ENCODE assay signal across 9 cellular contexts in the genomic region with DNA sequence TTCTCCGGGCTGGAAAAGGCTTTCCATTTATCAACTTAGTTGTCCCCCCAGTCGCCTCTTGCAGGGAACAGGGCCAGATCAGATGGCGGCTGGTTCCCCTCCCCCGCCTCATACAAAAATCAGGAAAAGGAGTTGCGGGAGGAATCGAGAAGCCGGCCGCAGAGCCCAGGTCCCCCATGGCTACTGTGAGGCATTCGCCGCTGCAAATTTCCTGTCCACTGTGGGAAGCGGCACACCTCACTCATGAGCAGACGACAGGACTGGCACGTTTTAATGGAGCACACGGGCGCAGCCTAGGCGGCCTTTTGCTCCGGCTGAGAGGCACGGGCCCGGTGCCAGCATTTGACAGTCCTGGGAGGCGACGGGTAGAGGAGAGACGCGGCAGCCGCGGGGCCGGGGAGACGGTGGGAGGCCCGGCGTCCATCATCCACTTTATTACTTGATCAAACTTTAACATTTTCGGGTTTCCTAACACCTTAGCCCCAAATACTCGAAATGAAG. TPM values are rescaled to one million over a fixed set of nuclear protein-coding genes. Genes with fewer than 3 reads are reported as not detected.
A peak's percentile ranks its signal among the peaks of the same experiment; 100 is the strongest.
DNase-seq lines count a peak whose midpoint lies in the region; ATAC-seq and TF ChIP-seq lines count a peak whose summit lies in the region.
"Had no signal": no experiment of that assay in that cellular context is flagged by ENCODE, and none has a peak within 500 bp of the region (broad histone marks: within the 10 kb centered on the region; RNA-seq: fewer than 3 reads in every experiment).

No MANE protein-coding gene starts in this region.

- H3K4me1 Mint-ChIP-seq in activated CD4-positive, alpha-beta T cell treated with anti-CD3 and anti-CD28 coated beads for 36 hours = peaks cover 10% of the 10 kb centered on the region
- peaks cover 16% of the 10 kb centered on the region for H3K4me1 Mint-ChIP-seq in endothelial cell (ENCODE audit: unreplicated experiment)

- TF ChIP-seq EP300 in ovary (IDR thresholded peaks at IDR 0.05) = no peak

- peaks cover 3% of the 10 kb centered on the region for H3K4me1 ChIP-seq in ovary (ENCODE audit: insufficient read depth)

- no peaks in the 10 kb centered on the region for H3K9me3 ChIP-seq in ovary

- intact Hi-C loops in activated CD4-positive, alpha-beta T cell treated with anti-CD3 and anti-CD28 coated beads for 36 hours (cut with DNase I, micrococcal nuclease) = no loop called here
- intact Hi-C loops in ovary (cut with DNase I) = no loop called here

- ATAC-seq in activated CD4-positive, alpha-beta T cell treated with anti-CD3 and anti-CD28 coated beads for 36 hours = no peak
- ATAC-seq in GM21529 (IDR thresholded peaks at IDR 0.05; ENCODE audit: unreplicated experiment) = no peak

- no peak overlapping the region for H3K27ac Mint-ChIP-seq in activated CD4-positive, alpha-beta T cell treated with anti-CD3 and anti-CD28 coated beads for 36 hours
- no peak overlapping the region for H3K27ac Mint-ChIP-seq in endothelial cell (ENCODE audit: unreplicated experiment)

- CTCF ChIA-PET in activated CD4-positive, alpha-beta T cell treated with anti-CD3 and anti-CD28 coated beads for 36 hours (lab: Charles Lee) = interaction anchor here (0.9 kb wide), 1 partner anchor 10 kb away, joined by 9 read pairs; no protein-coding TSS in a partner anchor

- TF ChIP-seq POLR2A in ovary (IDR thresholded peaks at IDR 0.05) = no peak

- H3K4me3 ChIP-seq in ovary = peak overlapping the region; percentile 41

- peaks cover 56% of the 10 kb centered on the region for H3K27me3 Mint-ChIP-seq in activated CD4-positive, alpha-beta T cell treated with anti-CD3 and anti-CD28 coated beads for 36 hours
- peaks cover 13% of the 10 kb centered on the region for H3K27me3 Mint-ChIP-seq in endothelial cell (ENCODE audit: unreplicated experiment)

- H3K4me3 Mint-ChIP-seq in activated CD4-positive, alpha-beta T cell treated with anti-CD3 and anti-CD28 coated beads for 36 hours = peak overlapping the region; percentile 73
- peak overlapping the region; percentile 84 for H3K4me3 Mint-ChIP-seq in endothelial cell (ENCODE audit: unreplicated experiment)

- H3K9me3 Mint-ChIP-seq in activated CD4-positive, alpha-beta T cell treated with anti-CD3 and anti-CD28 coated beads for 36 hours (ENCODE audit: low read depth) = no peaks in the 10 kb centered on the region
- H3K9me3 Mint-ChIP-seq in endothelial cell (ENCODE audit: unreplicated experiment) = no peaks in the 10 kb centered on the region

- 16 to 20% (median 18%) methylated on average over 31 of the region's 31 CpGs for WGBS in ovary, 3 donors

- POLR2A ChIA-PET in activated CD4-positive, alpha-beta T cell treated with anti-CD3 and anti-CD28 coated beads for 36 hours (lab: Charles Lee) = no interaction called here

- H3K36me3 ChIP-seq in ovary = no peaks in the 10 kb centered on the region

- H3K27ac ChIP-seq in ovary = peak overlapping the region in 1 of 2 donors; percentile 92

- H3K27me3 ChIP-seq in ovary = no peaks in the 10 kb centered on the region

- TF ChIP-seq CTCF in endothelial cell (IDR thresholded peaks at IDR 0.05; ENCODE audit: unreplicated experiment) = no peak
- TF ChIP-seq CTCF in ovary (IDR thresholded peaks at IDR 0.05) = no peak

- no peak for DNase-seq in activated CD4-positive, alpha-beta T cell treated with anti-CD3 and anti-CD28 coated beads for 36 hours
- DNase-seq in activated CD4-positive, alpha-beta T cell treated with anti-CD3 and anti-CD28 coated beads for 1 hour = no peak
- peak; percentile 29 for DNase-seq in NCI-H748 treated with DMSO at 0.1 percent for 48 hours (lab: John Stamatoyannopoulos, UW)
- no peak for DNase-seq in endothelial cell (ENCODE audit: low spot score)
- peak; percentile 40 to 66 (median 60) for DNase-seq in ovary
- DNase-seq in KG1 (lab: John Stamatoyannopoulos, UW) = no peak
- no peak for DNase-seq in globus pallidus (ENCODE audit: low spot score)

- no peaks in the 10 kb centered on the region for H3K36me3 Mint-ChIP-seq in activated CD4-positive, alpha-beta T cell treated with anti-CD3 and anti-CD28 coated beads for 36 hours (ENCODE audit: low read depth)
- H3K36me3 Mint-ChIP-seq in endothelial cell (ENCODE audit: low read depth, unreplicated experiment) = no peaks in the 10 kb centered on the region

RNA-seq across cellular contexts. Expression of a gene that starts 1.1 kb away (rescaled TPM):
- 1 to 10 TPM in 1 of 2 experiments, under 1 TPM in 1; 0.98 to 1.7 TPM for total RNA-seq in activated CD4-positive, alpha-beta T cell treated with anti-CD3 and anti-CD28 coated beads for 36 hours
- 1.8 TPM for total RNA-seq in endothelial cell (ENCODE audit: unreplicated experiment)
- total RNA-seq in ovary = 10 to 100 TPM; 14.2 to 43.9 (median 32.1) TPM
- polyA plus RNA-seq in ovary = 10 to 100 TPM; 19.4 to 62.4 TPM
- total RNA-seq: myocyte had no signal

Comparison
In these comparisons a context has a peak if more than half of its experiments do, and no peak if none do; other contexts are left out.
1. DNase-seq: peak in NCI-H748 treated with DMSO at 0.1 percent for 48 hours (single experiment) and ovary (5 of 5); none in activated CD4-positive, alpha-beta T cell treated with anti-CD3 and anti-CD28 coated beads for 36 hours (single experiment), activated CD4-positive, alpha-beta T cell treated with anti-CD3 and anti-CD28 coated beads for 1 hour (single experiment), endothelial cell (single experiment), KG1 (single experiment) and globus pallidus (single experiment).